ENCODE assay signal across 8 cellular contexts in genomic region chr5:115295775-115296129, GRCh38. TPM values are rescaled to one million over a fixed set of nuclear protein-coding genes. Genes with fewer than 3 reads are reported as not detected.
A peak's percentile ranks its signal among the peaks of the same experiment; 100 is the strongest.
DNase-seq lines count a peak whose midpoint lies in the region; ATAC-seq and TF ChIP-seq lines count a peak whose summit lies in the region.

No MANE protein-coding gene starts in this region.

- peak overlapping the region; percentile 79 to 100 for H3K4me3 ChIP-seq in ascending aorta
- H3K4me3 ChIP-seq in thymus (ENCODE audit: low read length), result peak overlapping the region; percentile 80

- WGBS in thymus, result 22% methylated on average over 11 of the region's 11 CpGs

- H3K9me3 ChIP-seq in ascending aorta, result peaks cover 4 to 8% of the 10 kb centered on the region in 2 donors
- no peaks in the 10 kb centered on the region for H3K9me3 ChIP-seq in thymus (ENCODE audit: control insufficient read depth)

- H3K4me1 ChIP-seq in ascending aorta (peaks cover 0 to 3% of the 10 kb centered on the region in 2 donors), thymus (ENCODE audit: control insufficient read depth, insufficient read depth, low read length) (peaks cover 4% of the 10 kb centered on the region)

- TF ChIP-seq CTCF in ascending aorta (IDR thresholded peaks at IDR 0.05), result no peak

- no peaks in the 10 kb centered on the region for H3K36me3 ChIP-seq in ascending aorta
- H3K36me3 ChIP-seq in thymus (ENCODE audit: control insufficient read depth, insufficient read depth), result no peaks in the 10 kb centered on the region

- H3K27ac ChIP-seq in ascending aorta (no peak overlapping the region), thymus (ENCODE audit: low read depth) (no peak overlapping the region)

- no peaks in the 10 kb centered on the region for H3K27me3 ChIP-seq in ascending aorta
- no peaks in the 10 kb centered on the region for H3K27me3 ChIP-seq in thymus (ENCODE audit: control insufficient read depth, insufficient read depth)

- ATAC-seq in GM18909 (IDR thresholded peaks at IDR 0.05; ENCODE audit: poor library complexity, unreplicated experiment) (peak; percentile 36), HG03457 (IDR thresholded peaks at IDR 0.05; ENCODE audit: unreplicated experiment) (peak; percentile 7), left colon (peak; percentile 18), GM19035 (IDR thresholded peaks at IDR 0.05; ENCODE audit: unreplicated experiment) (no peak), GM19463 (IDR thresholded peaks at IDR 0.05; ENCODE audit: unreplicated experiment) (no peak)

- DNase-seq in ascending aorta (ENCODE audit: low spot score in 2 of 2) (no peak), left colon (no peak)
- DNase-seq in stimulated activated CD4-positive, alpha-beta T cell treated with anti-CD3 and anti-CD28 coated beads, Interleukin-1b, Interleukin-23, amount 100 ng/mL, for 48 hours, result no peak

- intact Hi-C loops in ascending aorta (cut with DNase I), result loop anchor here (5.0 to 10.0 kb wide), 3 partner anchors 247 to 789 kb away; partner anchors contain the start of genes AP3S1, ATG12, COMMD10 and FEM1C
- intact Hi-C loops in left colon (cut with DNase I, micrococcal nuclease), result no loop called here

RNA-seq across cellular contexts. Expression of gene CCDC112, which starts 0.7 kb away (rescaled TPM):
- total RNA-seq in ascending aorta (10.4 TPM), left colon (10 to 100 TPM in 1 of 2 donors, 1 to 10 TPM in 1; 8.4 to 10.8 TPM)
- polyA plus RNA-seq in thymus, result 5.6 TPM

RNA-seq across cellular contexts. Expression of gene PGGT1B, which starts 33.1 kb away (rescaled TPM):
- 4.0 TPM for total RNA-seq in ascending aorta
- 10 to 100 TPM; 69.7 to 89.4 TPM for total RNA-seq in left colon
- polyA plus RNA-seq in thymus, result 6.0 TPM

Comparison
In these comparisons a context has a peak if more than half of its experiments do, and no peak if none do; other contexts are left out.
1. ATAC-seq: peak in GM18909 (single experiment), HG03457 (single experiment) and left colon (single experiment); none in GM19035 (single experiment) and GM19463 (single experiment).
2. RNA of gene PGGT1B, which starts 33.1 kb away (total RNA-seq): 69.7 to 89.4 TPM in left colon; 4.0 TPM in ascending aorta (single experiment); every median in the first group is over 10 times any median in the second.